11 cellular contexts compared by ENCODE assay signal in the genomic region with DNA sequence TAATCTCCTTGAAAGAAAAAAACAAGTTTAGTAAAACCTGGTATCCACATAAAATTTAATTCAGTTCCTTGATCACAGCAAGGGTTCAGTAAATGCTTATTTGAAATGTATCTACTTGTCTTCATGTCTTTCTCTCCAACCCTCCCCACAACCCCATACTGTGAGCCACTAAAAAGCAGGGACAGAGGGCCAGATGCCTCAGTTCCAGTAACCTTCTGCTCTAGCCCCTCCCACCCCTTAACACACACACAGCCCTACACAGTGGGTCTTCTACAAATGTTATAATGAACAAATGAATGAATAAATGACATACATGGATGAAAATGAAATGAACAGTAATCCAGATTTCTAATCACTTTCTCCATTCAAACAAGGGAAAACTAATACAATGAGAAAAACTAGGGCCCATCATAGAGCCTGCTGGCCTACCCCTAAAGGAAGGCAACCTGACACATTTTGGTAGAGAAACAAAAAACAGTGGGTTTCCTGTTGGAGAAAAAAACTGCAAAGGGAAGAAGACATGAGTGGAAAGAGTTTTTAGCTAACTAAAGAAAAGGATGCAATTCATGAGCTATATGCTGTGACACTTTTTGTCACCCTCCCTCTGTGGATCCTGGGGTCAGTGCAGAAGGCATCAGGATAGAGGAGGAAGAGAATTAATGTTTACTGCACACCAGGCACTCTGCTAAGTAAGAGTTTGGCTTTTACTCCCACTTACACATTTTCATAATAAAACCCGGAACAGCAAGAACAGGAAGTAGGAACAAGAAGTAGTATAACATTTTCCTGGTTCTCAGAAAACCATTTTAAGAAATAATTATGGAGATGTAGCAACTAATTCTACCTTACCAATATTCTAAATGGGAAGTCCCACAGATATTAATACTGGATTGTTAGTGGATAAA.
DNase-seq lines count a peak whose midpoint lies in the region; ATAC-seq lines count a peak whose summit lies in the region.
"Had no signal": no experiment of that assay in that cellular context is flagged by ENCODE, and none has a peak within 500 bp of the region (broad histone marks: within the 10 kb centered on the region; RNA-seq: fewer than 3 reads in every experiment).

No MANE protein-coding gene starts in this region.

- peaks cover 5% of the 10 kb centered on the region for H3K9me3 Mint-ChIP-seq in activated naive CD4-positive, alpha-beta T cell treated with anti-CD3 and anti-CD28 coated beads, Interleukin-2, amount 50 U/mL, for 24 hours
- peaks cover 5% of the 10 kb centered on the region for H3K9me3 Mint-ChIP-seq in activated naive CD8-positive, alpha-beta T cell treated with anti-CD3 and anti-CD28 coated beads, Interleukin-2, amount 50 U/mL, for 24 hours
- peaks cover 3 to 4% of the 10 kb centered on the region in 2 donors for H3K9me3 Mint-ChIP-seq in stimulated activated naive B cell treated with anti-CD40 and anti-IgM and Interleukin-4, amounts not matched to agents 10 μg/mL and 1 μg/mL and 100 μg/mL, for 72 hours

- peaks cover 95% of the 10 kb centered on the region for H3K4me1 Mint-ChIP-seq in activated naive CD4-positive, alpha-beta T cell treated with anti-CD3 and anti-CD28 coated beads, Interleukin-2, amount 50 U/mL, for 24 hours
- peaks cover 80% of the 10 kb centered on the region for H3K4me1 Mint-ChIP-seq in activated naive CD8-positive, alpha-beta T cell treated with anti-CD3 and anti-CD28 coated beads, Interleukin-2, amount 50 U/mL, for 24 hours
- H3K4me1 Mint-ChIP-seq in stimulated activated naive B cell treated with anti-CD40 and anti-IgM and Interleukin-4, amounts not matched to agents 10 μg/mL and 1 μg/mL and 100 μg/mL, for 72 hours, result peaks cover 44 to 72% of the 10 kb centered on the region in 2 donors

- H3K27me3 Mint-ChIP-seq in activated naive CD4-positive, alpha-beta T cell treated with anti-CD3 and anti-CD28 coated beads, Interleukin-2, amount 50 U/mL, for 24 hours, result no peaks in the 10 kb centered on the region
- no peaks in the 10 kb centered on the region for H3K27me3 Mint-ChIP-seq in activated naive CD8-positive, alpha-beta T cell treated with anti-CD3 and anti-CD28 coated beads, Interleukin-2, amount 50 U/mL, for 24 hours
- no peaks in the 10 kb centered on the region for H3K27me3 Mint-ChIP-seq in stimulated activated naive B cell treated with anti-CD40 and anti-IgM and Interleukin-4, amounts not matched to agents 10 μg/mL and 1 μg/mL and 100 μg/mL, for 72 hours

- peaks cover 17% of the 10 kb centered on the region for H3K36me3 Mint-ChIP-seq in activated naive CD4-positive, alpha-beta T cell treated with anti-CD3 and anti-CD28 coated beads, Interleukin-2, amount 50 U/mL, for 24 hours
- peaks cover 12% of the 10 kb centered on the region for H3K36me3 Mint-ChIP-seq in activated naive CD8-positive, alpha-beta T cell treated with anti-CD3 and anti-CD28 coated beads, Interleukin-2, amount 50 U/mL, for 24 hours (ENCODE audit: low read depth)
- peaks cover 4 to 5% of the 10 kb centered on the region in 2 donors for H3K36me3 Mint-ChIP-seq in stimulated activated naive B cell treated with anti-CD40 and anti-IgM and Interleukin-4, amounts not matched to agents 10 μg/mL and 1 μg/mL and 100 μg/mL, for 72 hours

- ATAC-seq in activated naive CD8-positive, alpha-beta T cell treated with anti-CD3 and anti-CD28 coated beads, Interleukin-2, amount 50 U/mL, for 24 hours, result no peak
- ATAC-seq in stimulated activated naive B cell treated with anti-CD40 and anti-IgM and Interleukin-4, amounts not matched to agents 10 μg/mL and 1 μg/mL and 100 μg/mL, for 72 hours (replicated peaks), result no peak

- peak overlapping the region; percentile 94 for H3K4me3 Mint-ChIP-seq in activated naive CD4-positive, alpha-beta T cell treated with anti-CD3 and anti-CD28 coated beads, Interleukin-2, amount 50 U/mL, for 24 hours
- H3K4me3 Mint-ChIP-seq in activated naive CD8-positive, alpha-beta T cell treated with anti-CD3 and anti-CD28 coated beads, Interleukin-2, amount 50 U/mL, for 24 hours, result peak overlapping the region; percentile 27
- H3K4me3 Mint-ChIP-seq in stimulated activated naive B cell treated with anti-CD40 and anti-IgM and Interleukin-4, amounts not matched to agents 10 μg/mL and 1 μg/mL and 100 μg/mL, for 72 hours, result peak overlapping the region; percentile 5
- H3K4me3 Mint-ChIP-seq: nephron had no signal

- peak overlapping the region; percentile 100 for H3K27ac Mint-ChIP-seq in activated naive CD4-positive, alpha-beta T cell treated with anti-CD3 and anti-CD28 coated beads, Interleukin-2, amount 50 U/mL, for 24 hours
- peak overlapping the region; percentile 98 for H3K27ac Mint-ChIP-seq in activated naive CD8-positive, alpha-beta T cell treated with anti-CD3 and anti-CD28 coated beads, Interleukin-2, amount 50 U/mL, for 24 hours
- H3K27ac Mint-ChIP-seq in stimulated activated naive B cell treated with anti-CD40 and anti-IgM and Interleukin-4, amounts not matched to agents 10 μg/mL and 1 μg/mL and 100 μg/mL, for 72 hours, result peak overlapping the region; percentile 38

- DNase-seq in activated naive CD4-positive, alpha-beta T cell treated with anti-CD3 and anti-CD28 coated beads, Interleukin-2, amount 50 U/mL, for 16 hours, result no peak
- peak; percentile 33 for DNase-seq in NOMO-1 treated with dmso at 0.1 percent for 144 hours (lab: John Stamatoyannopoulos, UW; ENCODE audit: unreplicated experiment)
- no peak for DNase-seq in activated naive CD8-positive, alpha-beta T cell treated with anti-CD3 and anti-CD28 coated beads, Interleukin-2, amount 50 U/mL, for 24 hours
- DNase-seq in stimulated activated naive B cell treated with anti-CD40 and anti-IgM and Interleukin-4, amounts not matched to agents 10 μg/mL and 1 μg/mL and 100 μg/mL, for 72 hours, result no peak
- no peak for DNase-seq in NCI-H1092 treated with DMSO at 0.1 percent for 48 hours (lab: John Stamatoyannopoulos, UW)
- no peak for DNase-seq in foreskin melanocyte
- no peak for DNase-seq in NCI-H2081 (lab: John Stamatoyannopoulos, UW)
- DNase-seq: GDM1, NCI-H1048 had no signal

Comparison
In these comparisons a context has a peak if more than half of its experiments do, and no peak if none do; other contexts are left out.
1. H3K27ac Mint-ChIP-seq: peak in every context shown above with its lines; median percentile 100 in activated naive CD4-positive, alpha-beta T cell treated with anti-CD3 and anti-CD28 coated beads, Interleukin-2, amount 50 U/mL, for 24 hours; 98 in activated naive CD8-positive, alpha-beta T cell treated with anti-CD3 and anti-CD28 coated beads, Interleukin-2, amount 50 U/mL, for 24 hours; 38 in stimulated activated naive B cell treated with anti-CD40 and anti-IgM and Interleukin-4, amounts not matched to agents 10 μg/mL and 1 μg/mL and 100 μg/mL, for 72 hours.
2. H3K4me3 Mint-ChIP-seq: peak in every context shown above with its lines; median percentile 94 in activated naive CD4-positive, alpha-beta T cell treated with anti-CD3 and anti-CD28 coated beads, Interleukin-2, amount 50 U/mL, for 24 hours; 27 in activated naive CD8-positive, alpha-beta T cell treated with anti-CD3 and anti-CD28 coated beads, Interleukin-2, amount 50 U/mL, for 24 hours; 5 in stimulated activated naive B cell treated with anti-CD40 and anti-IgM and Interleukin-4, amounts not matched to agents 10 μg/mL and 1 μg/mL and 100 μg/mL, for 72 hours.